Comparison of ENCODE assay signal across 8 cellular contexts in the genomic region with DNA sequence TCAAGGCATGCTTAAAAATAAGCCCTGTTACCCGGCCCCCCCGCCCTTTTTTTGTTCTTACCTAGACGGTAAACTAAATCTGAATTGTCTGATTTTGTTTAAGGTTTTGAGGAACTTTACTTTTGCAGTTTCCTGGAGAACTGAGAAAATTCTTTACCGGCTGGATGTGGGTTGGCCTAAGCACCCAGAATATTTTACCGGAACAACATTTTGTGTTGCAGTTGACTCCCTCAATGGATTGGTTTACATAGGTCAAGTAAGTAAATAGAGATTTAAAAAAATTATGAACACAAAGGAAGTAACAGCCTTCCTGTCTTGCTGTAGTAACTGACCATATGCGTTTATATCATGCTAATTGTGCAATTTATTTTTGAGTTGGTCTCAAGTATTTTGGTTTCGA. TPM values are rescaled to one million over a fixed set of nuclear protein-coding genes. Genes with fewer than 3 reads are reported as not detected.
A peak's percentile ranks its signal among the peaks of the same experiment; 100 is the strongest.
DNase-seq lines count a peak whose midpoint lies in the region; ATAC-seq lines count a peak whose summit lies in the region.

No MANE protein-coding gene starts in this region.

- no peak for ATAC-seq in activated CD8-positive, alpha-beta memory T cell treated with anti-CD3 and anti-CD28 coated beads, Interleukin-2, amount 10 ng/mL, durations not matched to agents 7 days and 5 days
- ATAC-seq in GM21423 (IDR thresholded peaks at IDR 0.05; ENCODE audit: unreplicated experiment), result no peak

- no peaks in the 10 kb centered on the region for H3K9me3 Mint-ChIP-seq in activated CD8-positive, alpha-beta memory T cell treated with anti-CD3 and anti-CD28 coated beads, Interleukin-2, amount 10 ng/mL, durations not matched to agents 7 days and 5 days (ENCODE audit: low read depth)
- no peaks in the 10 kb centered on the region for H3K9me3 Mint-ChIP-seq in activated CD4-positive, alpha-beta memory T cell treated with anti-CD3 and anti-CD28 coated beads for 36 hours

- no peak for DNase-seq in activated CD8-positive, alpha-beta memory T cell treated with anti-CD3 and anti-CD28 coated beads, Interleukin-2, amount 10 ng/mL, durations not matched to agents 7 days and 5 days
- no peak for DNase-seq in activated CD8-positive, alpha-beta memory T cell treated with anti-CD3 and anti-CD28 coated beads, Interleukin-2, amount 50 U/mL, for 4 hours
- no peak for DNase-seq in activated CD4-positive, alpha-beta memory T cell treated with anti-CD3 and anti-CD28 coated beads for 36 hours
- DNase-seq in HUDEP-2 (lab: John Stamatoyannopoulos, UW; ENCODE audit: unreplicated experiment in 76 of 76) (no peak), mesendoderm (no peak)

- POLR2A ChIA-PET in activated CD4-positive, alpha-beta memory T cell treated with anti-CD3 and anti-CD28 coated beads for 36 hours (lab: Charles Lee), result interaction anchor here (0.6 to 2.3 kb wide), 5 partner anchors 15 to 269 kb away, joined by 3 to 10 read pairs (median 3); no protein-coding TSS in a partner anchor

- no peak overlapping the region for H3K56ac ChIP-seq in mesendoderm (ENCODE audit: low read length)

- H3K4ac ChIP-seq in mesendoderm (ENCODE audit: low read depth, low read length), result no peak overlapping the region

- peaks cover 7% of the 10 kb centered on the region for H3K4me1 ChIP-seq in thymus (ENCODE audit: control insufficient read depth, insufficient read depth, low read length)
- H3K4me1 ChIP-seq in mesendoderm (ENCODE audit: control insufficient read depth, low read depth, low read length), result peaks cover 6% of the 10 kb centered on the region

- peaks cover 33% of the 10 kb centered on the region for H3K79me2 ChIP-seq in mesendoderm (ENCODE audit: control insufficient read depth, insufficient read depth, low read length)

- H4K8ac ChIP-seq in mesendoderm (ENCODE audit: low read depth, low read length), result no peak overlapping the region

- H2BK15ac ChIP-seq in mesendoderm (replicated peaks; ENCODE audit: low read depth), result no peak overlapping the region

- H3K18ac ChIP-seq in mesendoderm (ENCODE audit: low read length), result no peak overlapping the region

- H3K27ac ChIP-seq in thymus (ENCODE audit: low read depth) (peak overlapping the region; percentile 94), mesendoderm (ENCODE audit: low read depth, low read length) (no peak overlapping the region)

- H3K4me3 Mint-ChIP-seq in activated CD8-positive, alpha-beta memory T cell treated with anti-CD3 and anti-CD28 coated beads, Interleukin-2, amount 10 ng/mL, durations not matched to agents 7 days and 5 days, result peak overlapping the region; percentile 88
- H3K4me3 Mint-ChIP-seq in activated CD4-positive, alpha-beta memory T cell treated with anti-CD3 and anti-CD28 coated beads for 36 hours, result peak overlapping the region; percentile 89

- no peak overlapping the region for H2BK120ac ChIP-seq in mesendoderm (ENCODE audit: low read depth, low read length)

- H3K79me1 ChIP-seq in mesendoderm (ENCODE audit: low read length), result peaks cover 2% of the 10 kb centered on the region

- H3K27me3 Mint-ChIP-seq in activated CD8-positive, alpha-beta memory T cell treated with anti-CD3 and anti-CD28 coated beads, Interleukin-2, amount 10 ng/mL, durations not matched to agents 7 days and 5 days, result no peaks in the 10 kb centered on the region
- H3K27me3 Mint-ChIP-seq in activated CD4-positive, alpha-beta memory T cell treated with anti-CD3 and anti-CD28 coated beads for 36 hours, result no peaks in the 10 kb centered on the region

- peak overlapping the region; percentile 93 for H3K27ac Mint-ChIP-seq in activated CD8-positive, alpha-beta memory T cell treated with anti-CD3 and anti-CD28 coated beads, Interleukin-2, amount 10 ng/mL, durations not matched to agents 7 days and 5 days
- H3K27ac Mint-ChIP-seq in activated CD4-positive, alpha-beta memory T cell treated with anti-CD3 and anti-CD28 coated beads for 36 hours, result peak overlapping the region; percentile 95

- no peak overlapping the region for H2BK5ac ChIP-seq in mesendoderm (ENCODE audit: low read length)

- no peak overlapping the region for H2AK5ac ChIP-seq in mesendoderm (ENCODE audit: low read length)

- H3K9me3 ChIP-seq in iPS-18c (ENCODE audit: control insufficient read depth, insufficient read depth, low read length) (no peaks in the 10 kb centered on the region), thymus (ENCODE audit: control insufficient read depth) (no peaks in the 10 kb centered on the region)

- H3K4me2 ChIP-seq in mesendoderm (ENCODE audit: low read length), result no peak overlapping the region

- no peak overlapping the region for H3K9ac ChIP-seq in mesendoderm (ENCODE audit: low read length)

- CTCF ChIA-PET in activated CD8-positive, alpha-beta memory T cell treated with anti-CD3 and anti-CD28 coated beads, Interleukin-2, amount 10 ng/mL, durations not matched to agents 7 days and 5 days (lab: Charles Lee), result interaction anchor here (1.1 to 2.4 kb wide), 3 partner anchors 9 to 16 kb away, joined by 3 to 8 read pairs (median 3); no protein-coding TSS in a partner anchor
- CTCF ChIA-PET in activated CD4-positive, alpha-beta memory T cell treated with anti-CD3 and anti-CD28 coated beads for 36 hours (lab: Charles Lee), result interaction anchor here (1.0 to 1.8 kb wide), 2 partner anchors 574 to 577 kb away, joined by 4 to 7 read pairs; no protein-coding TSS in a partner anchor

- H4K5ac ChIP-seq in mesendoderm (ENCODE audit: low read length), result no peak overlapping the region

- 12% methylated on average over 7 of the region's 7 CpGs for WGBS in thymus
- WGBS in mesendoderm (ENCODE audit: extremely low coverage, insufficient coverage, low lambda C conversion rate), result 100% methylated on average over 1 of the region's 7 CpGs

- peaks cover 41% of the 10 kb centered on the region for H3K4me1 Mint-ChIP-seq in activated CD8-positive, alpha-beta memory T cell treated with anti-CD3 and anti-CD28 coated beads, Interleukin-2, amount 10 ng/mL, durations not matched to agents 7 days and 5 days
- peaks cover 31% of the 10 kb centered on the region for H3K4me1 Mint-ChIP-seq in activated CD4-positive, alpha-beta memory T cell treated with anti-CD3 and anti-CD28 coated beads for 36 hours (ENCODE audit: low read depth)

- H3K23ac ChIP-seq in mesendoderm (ENCODE audit: low read length), result no peak overlapping the region

- H3K4me3 ChIP-seq in iPS-18c (ENCODE audit: insufficient read depth, low read depth, low read length) (peak overlapping the region; percentile 74; the same call in 1 of the 2 replicates), thymus (ENCODE audit: low read length) (peak overlapping the region; percentile 98), mesendoderm (ENCODE audit: low read length) (no peak overlapping the region)

- H3K27me3 ChIP-seq in thymus (ENCODE audit: control insufficient read depth, insufficient read depth) (no peaks in the 10 kb centered on the region), mesendoderm (ENCODE audit: insufficient read depth, low read length, poor library complexity) (no peaks in the 10 kb centered on the region)

- H3K36me3 ChIP-seq in thymus (ENCODE audit: control insufficient read depth, insufficient read depth) (peaks cover 2% of the 10 kb centered on the region), mesendoderm (ENCODE audit: control insufficient read depth, insufficient read depth, low read length) (no peaks in the 10 kb centered on the region)

- peaks cover 18% of the 10 kb centered on the region for H3K36me3 Mint-ChIP-seq in activated CD8-positive, alpha-beta memory T cell treated with anti-CD3 and anti-CD28 coated beads, Interleukin-2, amount 10 ng/mL, durations not matched to agents 7 days and 5 days
- peaks cover 9% of the 10 kb centered on the region for H3K36me3 Mint-ChIP-seq in activated CD4-positive, alpha-beta memory T cell treated with anti-CD3 and anti-CD28 coated beads for 36 hours

- intact Hi-C loops in activated CD4-positive, alpha-beta memory T cell treated with anti-CD3 and anti-CD28 coated beads for 36 hours (cut with micrococcal nuclease), result loop anchor here (2.0 to 10.0 kb wide), 6 partner anchors 56 to 1626 kb away; a partner anchor contains a TSS

RNA-seq across cellular contexts. Expression of a gene that starts 0.8 kb away (rescaled TPM):
- total RNA-seq in activated CD8-positive, alpha-beta memory T cell treated with anti-CD3 and anti-CD28 coated beads, Interleukin-2, amount 10 ng/mL, durations not matched to agents 7 days and 5 days, result 10 to 100 TPM; 29.2 to 30.6 TPM
- total RNA-seq in activated CD4-positive, alpha-beta memory T cell treated with anti-CD3 and anti-CD28 coated beads for 36 hours, result 10 to 100 TPM; 15.2 to 16.8 TPM
- 19.0 TPM for polyA plus RNA-seq in thymus
- polyA plus RNA-seq in mesendoderm (2013, experiment 1 of 2), result 5.2 TPM
- polyA plus RNA-seq in mesendoderm (2013, experiment 2 of 2), result 5.4 TPM

RNA-seq across cellular contexts. Expression of a gene that starts 1.1 kb away (rescaled TPM):
- 10 to 100 TPM; 65.0 to 89.2 TPM for total RNA-seq in activated CD8-positive, alpha-beta memory T cell treated with anti-CD3 and anti-CD28 coated beads, Interleukin-2, amount 10 ng/mL, durations not matched to agents 7 days and 5 days
- 10 to 100 TPM; 59.9 to 70.5 TPM for total RNA-seq in activated CD4-positive, alpha-beta memory T cell treated with anti-CD3 and anti-CD28 coated beads for 36 hours
- polyA plus RNA-seq in thymus, result 29.8 TPM
- 75.1 TPM for polyA plus RNA-seq in mesendoderm (2013, experiment 1 of 2)
- 71.0 TPM for polyA plus RNA-seq in mesendoderm (2013, experiment 2 of 2)

RNA-seq across cellular contexts. Expression of a gene that starts 48.4 kb away (rescaled TPM):
- not detected for total RNA-seq in activated CD8-positive, alpha-beta memory T cell treated with anti-CD3 and anti-CD28 coated beads, Interleukin-2, amount 10 ng/mL, durations not matched to agents 7 days and 5 days
- not detected for total RNA-seq in activated CD4-positive, alpha-beta memory T cell treated with anti-CD3 and anti-CD28 coated beads for 36 hours
- polyA plus RNA-seq in thymus, result 0.23 TPM
- not detected for polyA plus RNA-seq in mesendoderm (2013, experiment 1 of 2)
- polyA plus RNA-seq in mesendoderm (2013, experiment 2 of 2), result not detected
